32 cellular contexts compared by ENCODE assay signal in genomic region chr5:69033690-69034089, GRCh38.
"Had no signal": no experiment of that assay in that cellular context is flagged by ENCODE, and none has a peak within 500 bp of the region (broad histone marks: within the 10 kb centered on the region; RNA-seq: fewer than 3 reads in every experiment).

No MANE protein-coding gene starts in this region.

- H3K36me3 ChIP-seq: MG63, Peyer's patch, SJSA1 had no signal

- H3K9ac ChIP-seq: SK-N-SH had no signal

- H3K4me3 Mint-ChIP-seq: activated CD4-positive, alpha-beta T cell treated with anti-CD3 and anti-CD28 coated beads, Interleukin-2, amount 10 ng/mL, durations not matched to agents 24 days and 14 days; activated naive CD4-positive, alpha-beta T cell treated with anti-CD3 and anti-CD28 coated beads, Interleukin-2, amount 10 ng/mL, durations not matched to agents 7 days and 5 days; activated naive CD8-positive, alpha-beta T cell; activated naive CD8-positive, alpha-beta T cell treated with anti-CD3 and anti-CD28 coated beads, Interleukin-2, amount 50 U/mL, for 24 hours; activated T-cell treated with anti-CD3 and anti-CD28 coated beads, Interleukin-2, amount 50 U/mL, for 4 hours; brain; T-helper 1 cell treated with Interleukin-12 subunit alpha and Interleukin-12 subunit beta and Interleukin-4 antibody, amounts not matched to agents 30 μg/mL and 1 μg/mL, for 36 hours; T-helper 2 cell treated with Interferon-gamma antibody and Interleukin-4, amounts not matched to agents 5 μg/mL and 100 μg/mL, for 36 hours had no signal

- H3K27me3 ChIP-seq: MG63, Peyer's patch had no signal

- H3K4me1 Mint-ChIP-seq: activated CD4-positive, alpha-beta T cell treated with anti-CD3 and anti-CD28 coated beads, Interleukin-2, amount 10 ng/mL, durations not matched to agents 24 days and 14 days; activated naive CD4-positive, alpha-beta T cell treated with anti-CD3 and anti-CD28 coated beads, Interleukin-2, amount 10 ng/mL, durations not matched to agents 7 days and 5 days; activated naive CD8-positive, alpha-beta T cell treated with anti-CD3 and anti-CD28 coated beads, Interleukin-2, amount 50 U/mL, for 24 hours had no signal

- H3K9me3 ChIP-seq: MG63, Peyer's patch, SJSA1, SK-N-SH had no signal

- FAIRE-seq: TTC549 had no signal

- H3K9me3 Mint-ChIP-seq: activated CD4-positive, alpha-beta T cell treated with anti-CD3 and anti-CD28 coated beads, Interleukin-2, amount 10 ng/mL, durations not matched to agents 24 days and 14 days; activated naive CD4-positive, alpha-beta T cell treated with anti-CD3 and anti-CD28 coated beads, Interleukin-2, amount 10 ng/mL, durations not matched to agents 7 days and 5 days; activated naive CD8-positive, alpha-beta T cell treated with anti-CD3 and anti-CD28 coated beads, Interleukin-2, amount 50 U/mL, for 24 hours; activated T-cell treated with anti-CD3 and anti-CD28 coated beads, Interleukin-2, amount 50 U/mL, for 4 hours; brain; T-helper 1 cell treated with Interleukin-12 subunit alpha and Interleukin-12 subunit beta and Interleukin-4 antibody, amounts not matched to agents 30 μg/mL and 1 μg/mL, for 36 hours; T-helper 2 cell treated with Interferon-gamma antibody and Interleukin-4, amounts not matched to agents 5 μg/mL and 100 μg/mL, for 36 hours had no signal

- ATAC-seq: activated naive CD8-positive, alpha-beta T cell treated with anti-CD3 and anti-CD28 coated beads, Interleukin-2, amount 50 U/mL, for 24 hours; activated T-cell treated with anti-CD3 and anti-CD28 coated beads, Interleukin-2, amount 50 U/mL, for 4 hours had no signal

- H3K27ac Mint-ChIP-seq: activated CD4-positive, alpha-beta T cell treated with anti-CD3 and anti-CD28 coated beads, Interleukin-2, amount 10 ng/mL, durations not matched to agents 24 days and 14 days; activated naive CD4-positive, alpha-beta T cell treated with anti-CD3 and anti-CD28 coated beads, Interleukin-2, amount 10 ng/mL, durations not matched to agents 7 days and 5 days; activated naive CD8-positive, alpha-beta T cell; activated naive CD8-positive, alpha-beta T cell treated with anti-CD3 and anti-CD28 coated beads, Interleukin-2, amount 50 U/mL, for 24 hours; brain; T-helper 1 cell treated with Interleukin-12 subunit alpha and Interleukin-12 subunit beta and Interleukin-4 antibody, amounts not matched to agents 30 μg/mL and 1 μg/mL, for 36 hours; T-helper 2 cell treated with Interferon-gamma antibody and Interleukin-4, amounts not matched to agents 5 μg/mL and 100 μg/mL, for 36 hours had no signal

- H3K4me3 ChIP-seq: MG63, Peyer's patch, SJSA1 had no signal

- H3K4me2 ChIP-seq: SK-N-SH had no signal

- H3K27ac ChIP-seq: Peyer's patch, SJSA1 had no signal

- H3K4me1 ChIP-seq: Peyer's patch, SJSA1 had no signal

- H3K36me3 Mint-ChIP-seq: activated naive CD4-positive, alpha-beta T cell treated with anti-CD3 and anti-CD28 coated beads, Interleukin-2, amount 10 ng/mL, durations not matched to agents 7 days and 5 days; activated naive CD8-positive, alpha-beta T cell; brain had no signal

- DNase-seq: activated CD4-positive, alpha-beta T cell treated with anti-CD3 and anti-CD28 coated beads, Interleukin-2, amount 10 ng/mL, durations not matched to agents 24 days and 14 days; activated CD4-positive, alpha-beta T cell treated with anti-CD3 and anti-CD28 coated beads, Interleukin-2, amount 50 U/mL, for 48 hours; activated CD8-positive, alpha-beta memory T cell treated with anti-CD3 and anti-CD28 coated beads, Interleukin-2, amount 50 U/mL, for 4 hours; activated effector memory CD4-positive, alpha-beta T cell treated with Interleukin-2 at 50 U/mL for 16 hours; activated naive CD4-positive, alpha-beta T cell treated with anti-CD3 and anti-CD28 coated beads, Interleukin-2, amount 10 ng/mL, durations not matched to agents 7 days and 5 days; activated naive CD8-positive, alpha-beta T cell treated with anti-CD3 and anti-CD28 coated beads, Interleukin-2, amount 50 U/mL, for 24 hours; activated T-cell treated with anti-CD3 and anti-CD28 coated beads for 4 hours; activated T-cell treated with anti-CD3 and anti-CD28 coated beads, Interleukin-2, amount 50 U/mL, for 4 hours; anterior cingulate cortex; central memory CD4-positive, alpha-beta T cell; Karpas-422; KBM-7; MG63; NCI-H1048; NCI-H1105 treated with DMSO at 0.1 percent for 48 hours; NCI-H1436; NCI-H1694; NCI-H1930; NCI-H2081 treated with DMSO at 0.1 percent for 48 hours; NCI-H226; NCI-H446 treated with DMSO at 0.1 percent for 48 hours; NCI-H524; Peyer's patch; RPMI8226; SHP77 treated with DMSO at 0.1 percent for 48 hours; SK-N-SH had no signal

- H3K27me3 Mint-ChIP-seq: activated naive CD8-positive, alpha-beta T cell treated with anti-CD3 and anti-CD28 coated beads, Interleukin-2, amount 50 U/mL, for 24 hours had no signal
